8 cellular contexts compared by ENCODE assay signal in genomic region chr16:61587526-61587925, GRCh38.
"Had no signal": no experiment of that assay in that cellular context is flagged by ENCODE, and none has a peak within 500 bp of the region (broad histone marks: within the 10 kb centered on the region; RNA-seq: fewer than 3 reads in every experiment).

No MANE protein-coding gene starts in this region.

- DNase-seq: GM23248, GOT3, H7, H9, HCEC 1CT, HFFc6 had no signal

- FAIRE-seq: H1, H54 had no signal
